In genomic region chr10:69576334-69577011, GRCh38 we compare ENCODE assay signal across 33 cellular contexts. TPM values are rescaled to one million over a fixed set of nuclear protein-coding genes. Genes with fewer than 3 reads are reported as not detected.
DNase-seq lines count a peak whose midpoint lies in the region; ATAC-seq, FAIRE-seq and TF ChIP-seq lines count a peak whose summit lies in the region.
"Had no signal": no experiment of that assay in that cellular context is flagged by ENCODE, and none has a peak within 500 bp of the region (broad histone marks: within the 10 kb centered on the region; RNA-seq: fewer than 3 reads in every experiment).

No MANE protein-coding gene starts in this region.

- in situ Hi-C loops in K562 (cut with MboI): no loop called here

- H2AFZ ChIP-seq in GM23338 (0 out of 2 replicates have a peak overlapping the region, but pooled peaks have one; percentile 14), K562 (ENCODE audit: low read depth, low read length) (no peak overlapping the region)
- H2AFZ ChIP-seq: parathyroid adenoma had no signal

- H3K4me2 ChIP-seq in GM23338 (peak overlapping the region; percentile 90), K562 (ENCODE audit: insufficient read depth, low read length) (no peak overlapping the region)

- peaks cover 60% of the 10 kb centered on the region for H3K4me1 Mint-ChIP-seq in GM23338
- H3K4me1 Mint-ChIP-seq: nephron had no signal

- H3K9me3 Mint-ChIP-seq in GM23338: peaks cover 3% of the 10 kb centered on the region; the same call in 2 of the 3 replicates
- H3K9me3 Mint-ChIP-seq: activated CD4-positive, alpha-beta T cell treated with anti-CD3 and anti-CD28 coated beads, Interleukin-2, amount 10 ng/mL, durations not matched to agents 24 days and 14 days; activated naive CD4-positive, alpha-beta T cell treated with anti-CD3 and anti-CD28 coated beads for 36 hours; central memory CD8-positive, alpha-beta T cell; nephron; stimulated activated naive CD8-positive, alpha-beta T cell treated with anti-CD3 and anti-CD28 coated beads, Interleukin-15, amount 100 ng/mL, for 72 hours; T-helper 2 cell treated with Interferon-gamma antibody and Interleukin-4, amounts not matched to agents 5 μg/mL and 100 μg/mL, for 36 hours had no signal

- peaks cover 17% of the 10 kb centered on the region for H3F3A ChIP-seq in GM23338 (replicated peaks; ENCODE audit: low read depth)

- POLR2A ChIA-PET in K562 (lab: Yijun Ruan, JAX): interaction anchor here (1.6 kb wide), 1 partner anchor 12 kb away, joined by 6 read pairs; no protein-coding TSS in a partner anchor

- intact Hi-C loops in K562 (cut with micrococcal nuclease) (no loop called here), spleen (cut with DNase I; ENCODE audit: low total_unique reads) (no loop called here)

- H3K27ac ChIP-seq in GM23338 (ENCODE audit: low read depth) (no peak overlapping the region), K562 (ENCODE audit: extremely low read depth, low read depth, low read length) (no peak overlapping the region), iPS-20b (ENCODE audit: low read length) (no peak overlapping the region), spleen (no peak overlapping the region)
- H3K27ac ChIP-seq: epithelial cell of prostate, heart left ventricle, left lung, parathyroid adenoma, SK-N-MC, thyroid gland, VCaP had no signal

- TF ChIP-seq CTCF in GM23338 (conservative IDR thresholded peaks at IDR 0.05; ENCODE audit: low read depth in 2 of 2) (no peak), K562 (IDR thresholded peaks at IDR 0.05 in 2 of 3, conservative IDR thresholded peaks at IDR 0.05 in 1 of 3; ENCODE audit: insufficient read depth in 2 of 3, low read depth in 1 of 3, low read length in 3 of 3) (no peak), spleen (IDR thresholded peaks at IDR 0.05 in 8 of 11, conservative IDR thresholded peaks at IDR 0.05 in 3 of 11) (no peak)

- peaks cover 100% of the 10 kb centered on the region for H3K27me3 ChIP-seq in GM23338 (ENCODE audit: insufficient read depth)
- peaks cover 32 to 64% of the 10 kb centered on the region in 2 experiments for H3K27me3 ChIP-seq in K562 (ENCODE audit: control insufficient read depth in 2 of 2, insufficient read depth in 2 of 2, low read length in 2 of 2)
- H3K27me3 ChIP-seq in iPS-20b (ENCODE audit: insufficient read depth, low read length): peaks cover 100% of the 10 kb centered on the region
- peaks cover 0 to 100% (median 85%) of the 10 kb centered on the region in 7 donors for H3K27me3 ChIP-seq in spleen (replicated peaks in 1 of 7)

- H3K9ac ChIP-seq in K562 (ENCODE audit: insufficient read depth in 1 of 2, low read depth in 2 of 2, low read length in 2 of 2) (no peak overlapping the region), iPS-20b (ENCODE audit: low read depth, low read length) (no peak overlapping the region)
- H3K9ac ChIP-seq: parathyroid adenoma had no signal

- H3K9me2 ChIP-seq in GM23338 (ENCODE audit: insufficient read depth): no peaks in the 10 kb centered on the region

- TF ChIP-seq POLR2A in K562 (conservative IDR thresholded peaks at IDR 0.05) (no peak), spleen (IDR thresholded peaks at IDR 0.05) (no peak)

- CTCF ChIA-PET in K562 (lab: Yijun Ruan, JAX; ENCODE audit: low intra/inter-chr PET ratio): no interaction called here

- no peaks in the 10 kb centered on the region for H3K36me3 ChIP-seq in GM23338 (ENCODE audit: insufficient read depth)
- H3K36me3 ChIP-seq in K562 (ENCODE audit: control insufficient read depth, insufficient read depth, low read length): no peaks in the 10 kb centered on the region
- H3K36me3 ChIP-seq in iPS-20b (ENCODE audit: insufficient read depth, low read depth, low read length): no peaks in the 10 kb centered on the region
- H3K36me3 ChIP-seq in spleen: no peaks in the 10 kb centered on the region
- H3K36me3 ChIP-seq: heart left ventricle, left lung, thyroid gland had no signal

- H3K4me3 ChIP-seq in GM23338 (peak overlapping the region; percentile 69), K562 (no peak overlapping the region), iPS-20b (ENCODE audit: low read length) (0 out of 2 replicates have a peak overlapping the region, but pooled peaks have one; percentile 7), spleen (no peak overlapping the region)
- H3K4me3 ChIP-seq: heart left ventricle, left lung, SK-N-MC, thyroid gland had no signal

- no peaks in the 10 kb centered on the region for H3K9me3 ChIP-seq in K562 (replicated peaks; ENCODE audit: control insufficient read depth, insufficient read depth, low read depth, low read length)
- H3K9me3 ChIP-seq in iPS-20b (ENCODE audit: insufficient read depth, low read depth, low read length): no peaks in the 10 kb centered on the region; the same call in 1 of the 2 replicates
- no peaks in the 10 kb centered on the region for H3K9me3 ChIP-seq in spleen
- H3K9me3 ChIP-seq: heart left ventricle, left lung, thyroid gland had no signal

- BruUV-seq in K562 (replicated peaks; lab: Mats Ljungman, UMichigan): no TSS peak

- TF ChIP-seq RAD21 in K562 (CRISPR knock-in tag; conservative IDR thresholded peaks at IDR 0.05 in 1 of 2, IDR thresholded peaks at IDR 0.05 in 1 of 2): no peak

- H3K4me1 ChIP-seq in GM23338 (ENCODE audit: insufficient read depth) (peaks cover 71% of the 10 kb centered on the region), K562 (replicated peaks in 1 of 2; ENCODE audit: control insufficient read depth in 2 of 2, insufficient read depth in 2 of 2, low read length in 2 of 2) (peaks cover 0 to 15% of the 10 kb centered on the region in 2 experiments; a peak in 2 of 5 replicates), iPS-20b (ENCODE audit: insufficient read depth, low read length) (peaks cover 23% of the 10 kb centered on the region; the same call in 1 of the 2 replicates), spleen (peaks cover 25 to 38% (median 34%) of the 10 kb centered on the region in 6 donors)
- H3K4me1 ChIP-seq: parathyroid adenoma had no signal

- no peaks in the 10 kb centered on the region for H3K9me1 ChIP-seq in K562 (ENCODE audit: control insufficient read depth, insufficient read depth, low read length)

- TF ChIP-seq EP300 in K562 (IDR thresholded peaks at IDR 0.05; ENCODE audit: low read length): no peak

- H3K4me3 Mint-ChIP-seq in GM23338: peak overlapping the region; percentile 62
- H3K4me3 Mint-ChIP-seq: activated CD4-positive, alpha-beta T cell treated with anti-CD3 and anti-CD28 coated beads, Interleukin-2, amount 10 ng/mL, durations not matched to agents 24 days and 14 days; activated CD8-positive, alpha-beta memory T cell treated with anti-CD3 and anti-CD28 coated beads, Interleukin-2, amount 10 ng/mL, durations not matched to agents 7 days and 5 days; activated naive CD4-positive, alpha-beta T cell treated with anti-CD3 and anti-CD28 coated beads for 36 hours; central memory CD8-positive, alpha-beta T cell; stimulated activated naive CD8-positive, alpha-beta T cell treated with anti-CD3 and anti-CD28 coated beads, Interleukin-15, amount 100 ng/mL, for 72 hours; T-helper 2 cell treated with Interferon-gamma antibody and Interleukin-4, amounts not matched to agents 5 μg/mL and 100 μg/mL, for 36 hours had no signal

- 10% methylated on average over 28 of the region's 28 CpGs for WGBS in K562 (ENCODE audit: insufficient coverage, low coverage, missing lambda C conversion rate)
- WGBS in spleen, 5 donors: 2 to 7% (median 4%) methylated on average over 20 to 28 of the region's 28 CpGs

- H3K27me3 Mint-ChIP-seq in GM23338 (ENCODE audit: insufficient read depth, low read depth, poor library complexity): peaks cover 98% of the 10 kb centered on the region

- no peak for FAIRE-seq in K562 (lab: Jason Lieb, UNC)

- no peak overlapping the region for H3K27ac Mint-ChIP-seq in GM23338
- H3K27ac Mint-ChIP-seq: activated CD4-positive, alpha-beta T cell treated with anti-CD3 and anti-CD28 coated beads, Interleukin-2, amount 10 ng/mL, durations not matched to agents 24 days and 14 days; activated CD8-positive, alpha-beta memory T cell treated with anti-CD3 and anti-CD28 coated beads, Interleukin-2, amount 10 ng/mL, durations not matched to agents 7 days and 5 days; activated naive CD4-positive, alpha-beta T cell treated with anti-CD3 and anti-CD28 coated beads for 36 hours; CD14-positive monocyte; nephron; stimulated activated naive CD8-positive, alpha-beta T cell treated with anti-CD3 and anti-CD28 coated beads, Interleukin-15, amount 100 ng/mL, for 72 hours; T-helper 2 cell treated with Interferon-gamma antibody and Interleukin-4, amounts not matched to agents 5 μg/mL and 100 μg/mL, for 36 hours had no signal

- no peak for ATAC-seq in GM23338
- no peak for ATAC-seq in K562
- ATAC-seq in HG02885 (IDR thresholded peaks at IDR 0.05; ENCODE audit: poor library complexity, unreplicated experiment): no peak
- ATAC-seq: activated CD8-positive, alpha-beta memory T cell treated with anti-CD3 and anti-CD28 coated beads, Interleukin-2, amount 10 ng/mL, durations not matched to agents 7 days and 5 days; heart left ventricle; left lung; sciatic nerve; stimulated activated naive CD8-positive, alpha-beta T cell treated with anti-CD3 and anti-CD28 coated beads, Interleukin-15, amount 100 ng/mL, for 72 hours had no signal

- DNase-seq in ELF-1 (ENCODE audit: low read depth, low spot score): peak; percentile 72
- DNase-seq in GM23338 (ENCODE audit: low spot score): peak; percentile 51
- DNase-seq in K562 (ENCODE audit: extremely low read depth in 1 of 4, low spot score in 3 of 4): no peak
- DNase-seq in spleen: no peak
- no peak for DNase-seq in medulla oblongata (ENCODE audit: extremely low spot score)
- DNase-seq: activated CD4-positive, alpha-beta T cell treated with anti-CD3 and anti-CD28 coated beads, Interleukin-2, amount 10 ng/mL, durations not matched to agents 24 days and 14 days; activated CD8-positive, alpha-beta memory T cell treated with anti-CD3 and anti-CD28 coated beads, Interleukin-2, amount 10 ng/mL, durations not matched to agents 7 days and 5 days; activated naive CD4-positive, alpha-beta T cell treated with anti-CD3 and anti-CD28 coated beads for 36 hours; aorta; Calu3; heart left ventricle; Kasumi-1; left lung; midbrain; NCI-H1930; NCI-H226; RPMI8226; stimulated activated CD4-positive, alpha-beta T cell treated with anti-CD3 and anti-CD28 coated beads, Interleukin-15, amount 100 ng/mL, for 24 hours; stimulated activated naive CD8-positive, alpha-beta T cell treated with anti-CD3 and anti-CD28 coated beads, Interleukin-15, amount 100 ng/mL, for 72 hours; thyroid gland had no signal

- H3K79me2 ChIP-seq in GM23338 (replicated peaks; ENCODE audit: insufficient read depth) (no peaks in the 10 kb centered on the region), K562 (ENCODE audit: control insufficient read depth, insufficient read depth, low read length) (no peaks in the 10 kb centered on the region)
- H3K79me2 ChIP-seq: parathyroid adenoma had no signal

- H3K36me3 Mint-ChIP-seq in GM23338 (ENCODE audit: low read depth): peaks cover 4% of the 10 kb centered on the region; the same call in 1 of the 3 replicates
- H3K36me3 Mint-ChIP-seq: activated CD8-positive, alpha-beta memory T cell treated with anti-CD3 and anti-CD28 coated beads, Interleukin-2, amount 10 ng/mL, durations not matched to agents 7 days and 5 days had no signal

- H4K20me1 ChIP-seq in GM23338 (replicated peaks; ENCODE audit: insufficient read depth): no peaks in the 10 kb centered on the region; the same call in none of the 2 replicates
- H4K20me1 ChIP-seq in K562 (replicated peaks; ENCODE audit: control insufficient read depth, insufficient read depth, low read length): peaks cover 22% of the 10 kb centered on the region

RNA-seq across cellular contexts. Expression of gene NEUROG3, which starts 3.3 kb away (rescaled TPM):
- total RNA-seq in GM23338 (2014; rRNA removed; shearing (Covaris generic)): 0.16 TPM in 1 of 2 replicates, not detected in the other
- 0.31 TPM in 1 of 2 replicates, not detected in the other for polyA plus RNA-seq in GM23338 (2016; fragmentation: Nextera tagmentation; extraction: Ambion mirVana)
- not detected in 2 replicates for total RNA-seq in K562 (2011; cell fraction: chromatin; rRNA removed; ENCODE audit: low replicate concordance)
- total RNA-seq in K562 (2011; cell fraction: nucleolus; rRNA removed): not detected in 2 replicates
- total RNA-seq in K562 (2011; cell fraction: nucleoplasm; rRNA removed): not detected in 2 replicates
- not detected in 2 replicates for total RNA-seq in K562 (2014; rRNA removed)
- not detected in 2 replicates for total RNA-seq in K562 (2014; rRNA removed; fragmentation: Illumina TruSeq; extraction: Trizol)
- total RNA-seq in K562 (2015; rRNA removed; fragmentation: Illumina TruSeq; extraction: Trizol): not detected in 2 replicates
- not detected in 2 replicates for total RNA-seq in K562 (2021)
- not detected in 2 replicates for polyA plus RNA-seq in K562 (2011; rRNA removed)
- polyA plus RNA-seq in K562 (2011; cell fraction: cytosol; rRNA removed): not detected in 2 replicates
- not detected in 2 replicates for polyA plus RNA-seq in K562 (2011; cell fraction: nucleus; rRNA removed)
- polyA plus RNA-seq in K562 (2012): not detected in 2 replicates
- not detected in 2 replicates for polyA plus RNA-seq in K562 (2014; fragmentation: Illumina TruSeq; extraction: Trizol)
- polyA plus RNA-seq in K562 (2014; fragmentation: Nextera tagmentation; extraction: Ambion mirVana): not detected
- not detected in 2 replicates for polyA plus RNA-seq in K562 (2014; rRNA removed)
- polyA minus RNA-seq in K562 (2011; rRNA and poly(A)+ RNA removed): not detected in 2 replicates
- not detected in 2 replicates for polyA minus RNA-seq in K562 (2011; cell fraction: cytosol; rRNA and poly(A)+ RNA removed)
- polyA minus RNA-seq in K562 (2011; cell fraction: nucleus; rRNA and poly(A)+ RNA removed): not detected in 2 replicates
- total RNA-seq in spleen: not detected
- under 1 TPM in 2 of 3 donors, not detected in 1; 0.06 TPM for polyA plus RNA-seq in spleen
- total RNA-seq: activated CD4-positive, alpha-beta T cell treated with anti-CD3 and anti-CD28 coated beads, Interleukin-2, amount 10 ng/mL, durations not matched to agents 24 days and 14 days; activated CD8-positive, alpha-beta memory T cell treated with anti-CD3 and anti-CD28 coated beads, Interleukin-2, amount 10 ng/mL, durations not matched to agents 7 days and 5 days; activated naive CD4-positive, alpha-beta T cell treated with anti-CD3 and anti-CD28 coated beads for 36 hours; aorta; Calu3; G401; heart left ventricle; HT1080; left lung; sciatic nerve had no signal
- polyA plus RNA-seq: CD14-positive monocyte, heart left ventricle had no signal

RNA-seq across cellular contexts. Expression of gene FAM241B, which starts 53.6 kb away (rescaled TPM):
- total RNA-seq in GM23338 (2014; rRNA removed; shearing (Covaris generic)): 6.7 and 8.7 TPM in 2 replicates
- polyA plus RNA-seq in GM23338 (2016; fragmentation: Nextera tagmentation; extraction: Ambion mirVana) (28.3 and 30.6 TPM in 2 replicates), K562 (2011; rRNA removed) (10.2 and 11.5 TPM in 2 replicates), K562 (2014; fragmentation: Illumina TruSeq; extraction: Trizol) (5.6 and 6.3 TPM in 2 replicates), K562 (2014; fragmentation: Nextera tagmentation; extraction: Ambion mirVana) (1 to 10 TPM; 1.9 to 2.3 TPM), K562 (2014; rRNA removed) (9.5 and 11.1 TPM in 2 replicates), spleen (1 to 10 TPM; 1.6 to 3.2 (median 1.7) TPM)
- total RNA-seq in K562 (2011; cell fraction: chromatin; rRNA removed; ENCODE audit: low replicate concordance): 9.7 and 14.8 TPM in 2 replicates
- 11.3 and 11.4 TPM in 2 replicates for total RNA-seq in K562 (2011; cell fraction: nucleolus; rRNA removed)
- 12.5 and 13.0 TPM in 2 replicates for total RNA-seq in K562 (2011; cell fraction: nucleoplasm; rRNA removed)
- total RNA-seq in K562 (2014; rRNA removed) (2.5 and 3.8 TPM in 2 replicates), K562 (2014; rRNA removed; fragmentation: Illumina TruSeq; extraction: Trizol) (3.0 TPM in 2 replicates), K562 (2015; rRNA removed; fragmentation: Illumina TruSeq; extraction: Trizol) (2.5 and 3.1 TPM in 2 replicates), K562 (2021) (7.3 and 7.8 TPM in 2 replicates), spleen (1 to 10 TPM in 6 of 7 donors, under 1 TPM in 1; 0.77 to 2.8 (median 1.8) TPM)
- polyA plus RNA-seq in K562 (2011; cell fraction: cytosol; rRNA removed): 12.4 and 12.6 TPM in 2 replicates
- 12.2 and 13.2 TPM in 2 replicates for polyA plus RNA-seq in K562 (2011; cell fraction: nucleus; rRNA removed)
- polyA plus RNA-seq in K562 (2012): 8.8 and 9.9 TPM in 2 replicates
- 4.0 and 5.2 TPM in 2 replicates for polyA minus RNA-seq in K562 (2011; rRNA and poly(A)+ RNA removed)
- polyA minus RNA-seq in K562 (2011; cell fraction: cytosol; rRNA and poly(A)+ RNA removed): 2.8 TPM in 1 of 2 replicates, not detected in the other
- 1.5 and 3.9 TPM in 2 replicates for polyA minus RNA-seq in K562 (2011; cell fraction: nucleus; rRNA and poly(A)+ RNA removed)
- polyA plus RNA-seq: CD14-positive monocyte had no signal

Comparison
In these comparisons a context has a peak if more than half of its experiments do, and no peak if none do; other contexts are left out.
1. DNase-seq: peak in ELF-1 (single experiment) and GM23338 (single experiment); none in K562 (0 of 4), spleen (single experiment) and medulla oblongata (single experiment).
2. H3K4me3 ChIP-seq: peak in GM23338 (single experiment) and iPS-20b (single experiment); none in K562 (single experiment) and spleen (0 of 8).